10 cellular contexts compared by ENCODE assay signal in the genomic region with DNA sequence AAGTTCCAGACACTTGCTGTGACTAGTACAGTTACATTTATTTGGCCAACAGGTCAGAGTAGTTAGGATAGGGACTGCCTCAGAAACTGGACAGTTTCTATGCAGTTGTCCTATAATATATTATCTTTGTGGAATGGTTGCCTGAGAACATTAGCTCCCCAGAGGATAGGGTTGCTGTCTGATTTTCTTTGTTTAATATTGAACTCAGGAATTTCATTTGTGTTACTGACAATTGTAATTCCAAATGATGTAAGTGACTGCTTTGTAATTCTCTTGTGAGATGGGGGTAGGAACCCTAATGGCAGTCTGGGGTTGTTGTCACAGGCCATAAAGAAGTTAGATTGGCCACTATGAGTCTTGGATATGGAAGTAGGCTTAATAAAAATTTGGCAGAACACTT. TPM values are rescaled to one million over a fixed set of nuclear protein-coding genes. Genes with fewer than 3 reads are reported as not detected.
DNase-seq lines count a peak whose midpoint lies in the region; ATAC-seq, FAIRE-seq and TF ChIP-seq lines count a peak whose summit lies in the region.
"Had no signal": no experiment of that assay in that cellular context is flagged by ENCODE, and none has a peak within 500 bp of the region (broad histone marks: within the 10 kb centered on the region; RNA-seq: fewer than 3 reads in every experiment).

No MANE protein-coding gene starts in this region.

- FAIRE-seq in A549 (lab: Jason Lieb, UNC) = no peak

- DNase-seq in A549 (ENCODE audit: low read depth in 1 of 2, low spot score in 1 of 2) (peak in 1 of 2 experiments; percentile 3), NCI-H2196 (lab: John Stamatoyannopoulos, UW; ENCODE audit: unreplicated experiment) (no peak), T1000 (lab: John Stamatoyannopoulos, UW) (no peak), NOMO-1 treated with dmso at 0.1 percent for 144 hours (lab: John Stamatoyannopoulos, UW; ENCODE audit: unreplicated experiment) (no peak)
- DNase-seq: NCI-H446 treated with DMSO at 0.1 percent for 48 hours had no signal

- H4K20me1 ChIP-seq in DOHH2 (ENCODE audit: control insufficient read depth, insufficient read depth, low read depth, low read length) = no peaks in the 10 kb centered on the region

- CTCF ChIA-PET in A549 (lab: Yijun Ruan, JAX) = interaction anchor here (1.0 kb wide), 1 partner anchor 21 kb away, joined by 5 read pairs; no protein-coding TSS in a partner anchor

- TF ChIP-seq EP300 in A549 (IDR thresholded peaks at IDR 0.05) = no peak

- H3K36me3 Mint-ChIP-seq in activated T-helper 17 cell treated with anti-CD3 and anti-CD28 coated beads, Interleukin-2, amount 50 U/mL, for 72 hours (ENCODE audit: low read depth) = peaks cover 37% of the 10 kb centered on the region

- H3K9me2 ChIP-seq in DOHH2 (replicated peaks; ENCODE audit: control insufficient read depth, low read length) = no peaks in the 10 kb centered on the region

- TF ChIP-seq CTCF in A549 (IDR thresholded peaks at IDR 0.05) (no peak), DOHH2 (IDR thresholded peaks at IDR 0.05; ENCODE audit: low read depth, low read length, poor library complexity, severe bottlenecking) (no peak)

- no peaks in the 10 kb centered on the region for H3K9me3 ChIP-seq in A549
- H3K9me3 ChIP-seq in DOHH2 (ENCODE audit: control insufficient read depth, insufficient read depth, low read length) = no peaks in the 10 kb centered on the region
- no peaks in the 10 kb centered on the region for H3K9me3 ChIP-seq in iPS-20b (ENCODE audit: insufficient read depth, low read depth, low read length)
- H3K9me3 ChIP-seq: mucosa of descending colon had no signal

- peaks cover 13% of the 10 kb centered on the region for H3F3A ChIP-seq in DOHH2 (ENCODE audit: control insufficient read depth, insufficient read depth)

- no peaks in the 10 kb centered on the region for H3K9me3 Mint-ChIP-seq in activated T-helper 17 cell treated with anti-CD3 and anti-CD28 coated beads, Interleukin-2, amount 50 U/mL, for 72 hours

- H3K4me1 Mint-ChIP-seq in activated T-helper 17 cell treated with anti-CD3 and anti-CD28 coated beads, Interleukin-2, amount 50 U/mL, for 72 hours = peaks cover 24% of the 10 kb centered on the region

- H3K27me3 ChIP-seq in DOHH2 (ENCODE audit: control insufficient read depth, low read length) (no peaks in the 10 kb centered on the region), iPS-20b (ENCODE audit: insufficient read depth, low read length) (peaks cover 8% of the 10 kb centered on the region)

- peak overlapping the region; percentile 68 for H3K4me3 ChIP-seq in A549
- H3K4me3 ChIP-seq in DOHH2 (ENCODE audit: low read length) = peak overlapping the region; percentile 87
- H3K4me3 ChIP-seq in iPS-20b (ENCODE audit: low read length) = peak overlapping the region; percentile 89
- H3K4me3 ChIP-seq: mucosa of descending colon had no signal

- no peak for TF ChIP-seq RAD21 in A549 (conservative IDR thresholded peaks at IDR 0.05 in 1 of 2, IDR thresholded peaks at IDR 0.05 in 1 of 2)

- H3K27ac ChIP-seq in A549 (peak overlapping the region; percentile 92 to 95), DOHH2 (ENCODE audit: low read depth, low read length) (no peak overlapping the region), iPS-20b (ENCODE audit: low read length) (no peak overlapping the region)

- H3K9ac ChIP-seq in iPS-20b (ENCODE audit: low read depth, low read length) = peak overlapping the region; percentile 28; the same call in 1 of the 2 replicates

- H3K36me3 ChIP-seq in DOHH2 (ENCODE audit: control insufficient read depth, low read length) (peaks cover 38% of the 10 kb centered on the region), iPS-20b (ENCODE audit: insufficient read depth, low read depth, low read length) (peaks cover 30% of the 10 kb centered on the region)

- POLR2A ChIA-PET in A549 (lab: Yijun Ruan, JAX) = interaction anchor here (2.9 kb wide), 1 partner anchor 57 kb away, joined by 13 read pairs; the partner anchor contains the start of gene CEP97

- peak overlapping the region; percentile 92 for H3K27ac Mint-ChIP-seq in activated T-helper 17 cell treated with anti-CD3 and anti-CD28 coated beads, Interleukin-2, amount 50 U/mL, for 72 hours

- ATAC-seq in A549 (no peak), GM18502 (IDR thresholded peaks at IDR 0.05; ENCODE audit: poor library complexity, unreplicated experiment) (no peak)
- no peak for ATAC-seq in activated T-helper 17 cell treated with anti-CD3 and anti-CD28 coated beads, Interleukin-2, amount 50 U/mL, for 72 hours (replicated peaks)
- ATAC-seq: mucosa of descending colon had no signal

- no peaks in the 10 kb centered on the region for H3K27me3 Mint-ChIP-seq in activated T-helper 17 cell treated with anti-CD3 and anti-CD28 coated beads, Interleukin-2, amount 50 U/mL, for 72 hours

- peak overlapping the region; percentile 83 for H3K4me3 Mint-ChIP-seq in activated T-helper 17 cell treated with anti-CD3 and anti-CD28 coated beads, Interleukin-2, amount 50 U/mL, for 72 hours

- no peak for TF ChIP-seq POLR2A in A549 (IDR thresholded peaks at IDR 0.05; ENCODE audit: low read length)

- peaks cover 31% of the 10 kb centered on the region for H3K79me2 ChIP-seq in DOHH2 (ENCODE audit: control insufficient read depth, low read length)

- H3K4me1 ChIP-seq in A549 (peaks cover 16% of the 10 kb centered on the region; the same call in 2 of the 3 replicates), DOHH2 (ENCODE audit: control insufficient read depth, low read length) (peaks cover 45% of the 10 kb centered on the region), iPS-20b (ENCODE audit: insufficient read depth, low read length) (peaks cover 17% of the 10 kb centered on the region)

- H3K4me2 ChIP-seq in A549 (peak overlapping the region; percentile 90), DOHH2 (ENCODE audit: low read length) (peak overlapping the region; percentile 93)

TF ChIP-seq in A549, 52 proteins besides CTCF, POLR2A, EP300 and RAD21 (continues in another document):
- no peak for TF ChIP-seq BHLHE40 (IDR thresholded peaks at IDR 0.05; ENCODE audit: low read depth, low read length)
- TF ChIP-seq EHF (CRISPR knock-in tag; IDR thresholded peaks at IDR 0.05) = no peak
- no peak for TF ChIP-seq HEYL (CRISPR knock-in tag; IDR thresholded peaks at IDR 0.05)
- TF ChIP-seq FOSL2 (IDR thresholded peaks at IDR 0.05) = no peak
- TF ChIP-seq FOSL2 (CRISPR knock-in tag; IDR thresholded peaks at IDR 0.05) = no peak
- TF ChIP-seq MAFK (IDR thresholded peaks at IDR 0.05; ENCODE audit: partially characterized antibody) = no peak
- no peak for TF ChIP-seq ZNF302 (CRISPR knock-in tag; IDR thresholded peaks at IDR 0.05)
- TF ChIP-seq PHF8 (IDR thresholded peaks at IDR 0.05; ENCODE audit: borderline replicate concordance, low read depth) = no peak
- no peak for TF ChIP-seq REST (IDR thresholded peaks at IDR 0.05)
- TF ChIP-seq EHMT2 (IDR thresholded peaks at IDR 0.05; ENCODE audit: low read depth) = no peak
- no peak for TF ChIP-seq TFCP2L1 (CRISPR knock-in tag; IDR thresholded peaks at IDR 0.05)
- no peak for TF ChIP-seq SMC3 (IDR thresholded peaks at IDR 0.05)
- no peak for TF ChIP-seq MAX (IDR thresholded peaks at IDR 0.05)
- no peak for TF ChIP-seq ESRRA (IDR thresholded peaks at IDR 0.05; ENCODE audit: borderline replicate concordance, low read length)

RNA-seq across cellular contexts. Expression of gene NXPE3, which starts 2.2 kb away (rescaled TPM):
- polyA plus RNA-seq in A549 (2011; rRNA removed) (49.5 and 52.5 TPM in 2 replicates), A549 (2017; fragmentation: RNase III; extraction: RNeasy Plus Mini Kit Qiagen cat#74134 plus additional on column Dnase treatment) (43.4 to 48.6 TPM (median 44.1 TPM) in 3 replicates)
- polyA plus RNA-seq in A549 (2012; cell fraction: cytosol; rRNA removed) = 24.7 and 30.8 TPM in 2 replicates
- polyA plus RNA-seq in A549 (2012; cell fraction: nucleus; rRNA removed) = 20.0 and 21.6 TPM in 2 replicates
- 61.8 and 64.9 TPM in 2 replicates for polyA minus RNA-seq in A549 (2011; rRNA and poly(A)+ RNA removed)
- 10 to 100 TPM; 13.9 to 21.3 TPM for total RNA-seq in activated T-helper 17 cell treated with anti-CD3 and anti-CD28 coated beads, Interleukin-2, amount 50 U/mL, for 72 hours

RNA-seq across cellular contexts. Expression of gene CEP97, which starts 56.8 kb away (rescaled TPM):
- 4.0 and 6.7 TPM in 2 replicates for polyA plus RNA-seq in A549 (2011; rRNA removed)
- 0.74 and 1.0 TPM in 2 replicates for polyA plus RNA-seq in A549 (2012; cell fraction: cytosol; rRNA removed)
- polyA plus RNA-seq in A549 (2012; cell fraction: nucleus; rRNA removed) = 1.0 and 2.2 TPM in 2 replicates
- polyA plus RNA-seq in A549 (2017; fragmentation: RNase III; extraction: RNeasy Plus Mini Kit Qiagen cat#74134 plus additional on column Dnase treatment) = 4.6 to 5.2 TPM (median 5.1 TPM) in 3 replicates
- polyA minus RNA-seq in A549 (2011; rRNA and poly(A)+ RNA removed) = 5.8 TPM in 2 replicates
- 10 to 100 TPM; 16.9 to 19.0 TPM for total RNA-seq in activated T-helper 17 cell treated with anti-CD3 and anti-CD28 coated beads, Interleukin-2, amount 50 U/mL, for 72 hours

Comparison
In these comparisons a context has a peak if more than half of its experiments do, and no peak if none do; other contexts are left out.
1. H3K27ac ChIP-seq: peak in A549 (2 of 2); none in DOHH2 (single experiment) and iPS-20b (single experiment).
2. Peak in every context shown above with its lines, with median percentiles within 50 percentile points of each other: H3K4me3 ChIP-seq.